In genomic region chr4:48268956-48269860, GRCh38 we compare ENCODE assay signal across 8 cellular contexts. TPM values are rescaled to one million over a fixed set of nuclear protein-coding genes. Genes with fewer than 3 reads are reported as not detected.
A peak's percentile ranks its signal among the peaks of the same experiment; 100 is the strongest.
DNase-seq lines count a peak whose midpoint lies in the region; ATAC-seq and TF ChIP-seq lines count a peak whose summit lies in the region.

Gene TEC, minus strand, starts transcription at chr4:48269838. Its CDS starts 41,224 bp downstream, at chr4:48228614.

- intact Hi-C loops in body of pancreas (cut with DNase I), result no loop called here

- H3K4me1 ChIP-seq in SJCRH30 (peaks cover 3% of the 10 kb centered on the region; the same call in 1 of the 2 replicates), body of pancreas (peaks cover 9% of the 10 kb centered on the region)

- H3K4me3 ChIP-seq in SJCRH30, result peak within 1 kb of the TSS; percentile 88
- peak within 1 kb of the TSS; percentile 71 to 79 for H3K4me3 ChIP-seq in body of pancreas

- H3K27ac ChIP-seq in SJCRH30 (peak within 1 kb of the TSS; percentile 67), body of pancreas (peak within 1 kb of the TSS; percentile 89 to 95 (median 94))

- peak; percentile 77 to 90 (median 87) for TF ChIP-seq POLR2A in body of pancreas (IDR thresholded peaks at IDR 0.05)

- H3K27me3 ChIP-seq in SJCRH30 (no peaks in the 10 kb centered on the region), body of pancreas (no peaks in the 10 kb centered on the region)

- peak in 3 of 7 experiments; percentile 6 to 23 (median 17) for TF ChIP-seq CTCF in body of pancreas (IDR thresholded peaks at IDR 0.05)

- ATAC-seq in GM19351 (IDR thresholded peaks at IDR 0.05; ENCODE audit: unreplicated experiment) (peak; percentile 33), HG03457 (IDR thresholded peaks at IDR 0.05; ENCODE audit: unreplicated experiment) (peak; percentile 12), body of pancreas (peak; percentile 50)

- 0 to 2% methylated on average over 37 to 61 of the region's 63 CpGs for WGBS in body of pancreas, 2 donors

- H3K36me3 ChIP-seq in SJCRH30 (no peaks in the 10 kb centered on the region), body of pancreas (replicated peaks in 1 of 2; ENCODE audit: insufficient read depth in 1 of 2, low read depth in 2 of 2) (no peaks in the 10 kb centered on the region)

- no peaks in the 10 kb centered on the region for H3K9me3 ChIP-seq in SJCRH30 (replicated peaks)
- H3K9me3 ChIP-seq in body of pancreas, result no peaks in the 10 kb centered on the region

- DNase-seq in COLO829 (ENCODE audit: low spot score) (peak; percentile 43), SJCRH30 (peak; percentile 64 to 72), body of pancreas (peak; percentile 59 to 69 (median 62)), iPS-NIHi7 (ENCODE audit: extremely low spot score) (peak; percentile 77), DMS153 (lab: John Stamatoyannopoulos, UW) (no peak)
- peak; percentile 8 to 38 (median 29) for DNase-seq in stimulated activated CD4-positive, alpha-beta T cell treated with anti-CD3 and anti-CD28 coated beads, Interleukin-12 subunit alpha, Interleukin-12 subunit beta, amount 100 ng/mL, for 48 hours (ENCODE audit: low read depth in 2 of 3, low spot score in 1 of 3)

RNA-seq across cellular contexts. Expression of gene TEC, which starts in this region (rescaled TPM):
- 8.4 and 11.0 TPM in 2 replicates for total RNA-seq in SJCRH30 (2014; rRNA removed; shearing (Covaris generic))
- 1 to 10 TPM; 2.1 to 3.3 TPM for total RNA-seq in body of pancreas
